Comparison of ENCODE assay signal across 8 cellular contexts in the genomic region with DNA sequence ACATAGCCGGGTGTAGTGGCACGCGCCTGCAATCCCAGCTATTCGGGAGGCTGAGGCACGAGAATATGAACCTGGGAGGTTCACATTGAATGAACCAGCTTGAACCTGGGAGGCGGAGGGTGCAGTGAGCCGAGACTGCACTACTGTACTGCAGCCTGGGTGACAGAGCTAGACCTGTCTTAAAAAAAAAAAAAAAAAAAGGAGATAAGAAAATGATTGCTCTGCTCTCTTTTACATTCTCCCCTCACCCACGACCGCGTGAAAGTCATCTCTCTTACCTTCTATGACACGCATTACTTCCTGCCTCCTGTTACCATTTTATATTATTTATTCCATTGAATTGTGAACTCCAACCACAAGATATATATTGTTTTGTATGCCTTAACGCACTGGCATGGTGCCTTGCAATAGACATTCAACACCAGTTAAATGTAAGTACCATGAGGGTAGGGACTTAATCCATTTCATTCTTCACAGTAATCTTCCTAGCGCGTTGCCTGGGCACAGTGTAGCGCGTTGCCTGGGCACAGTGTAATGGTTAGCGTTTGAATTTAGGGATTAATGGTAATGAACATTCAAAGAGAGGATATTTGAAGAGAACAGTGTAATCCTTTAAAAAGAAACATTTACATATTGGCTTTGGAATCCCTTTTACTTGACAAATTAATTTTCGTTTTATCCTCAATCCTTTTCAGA. TPM values are rescaled to one million over a fixed set of nuclear protein-coding genes. Genes with fewer than 3 reads are reported as not detected.
A peak's percentile ranks its signal among the peaks of the same experiment; 100 is the strongest.
DNase-seq lines count a peak whose midpoint lies in the region; FAIRE-seq lines count a peak whose summit lies in the region.

No MANE protein-coding gene starts in this region.

- no peaks in the 10 kb centered on the region for H3K36me3 ChIP-seq in small intestine (ENCODE audit: control insufficient read depth in 2 of 2, insufficient read depth in 2 of 2, low read length in 2 of 2)

- DNase-seq in activated CD4-positive, alpha-beta T cell treated with anti-CD3 and anti-CD28 coated beads for 48 hours = peak; percentile 58
- DNase-seq in epithelial cell of prostate (ENCODE audit: low read depth, low spot score) (no peak), small intestine (peak; percentile 18), NCI-H2196 (lab: John Stamatoyannopoulos, UW; ENCODE audit: unreplicated experiment) (no peak), mesenteric fat pad (ENCODE audit: low spot score) (no peak), NOMO-1 treated with dmso at 0.1 percent for 144 hours (lab: John Stamatoyannopoulos, UW; ENCODE audit: unreplicated experiment) (no peak)
- DNase-seq in NK-92 treated with Interleukin-12 subunit alpha and Interleukin-12 subunit beta, amount 100 ng/mL, for 24 hours (lab: John Stamatoyannopoulos, UW) = no peak

- WGBS in small intestine, 3 donors = 66 to 80% (median 66%) methylated on average over 18 of the region's 18 CpGs

- FAIRE-seq in small intestine (lab: Jason Lieb, UNC) = no peak

- H3K27ac ChIP-seq in epithelial cell of prostate = peak overlapping the region; percentile 85
- H3K27ac ChIP-seq in small intestine (ENCODE audit: low read depth in 1 of 2, low read length in 1 of 2) = peak overlapping the region in 1 of 2 donors; percentile 69

- peaks cover 3 to 6% of the 10 kb centered on the region in 2 donors for H3K4me1 ChIP-seq in small intestine (ENCODE audit: control insufficient read depth in 2 of 2, insufficient read depth in 1 of 2, low read depth in 1 of 2, low read length in 1 of 2)

- H3K9me3 ChIP-seq in small intestine (ENCODE audit: control insufficient read depth, low read depth) = no peaks in the 10 kb centered on the region

- H3K27me3 ChIP-seq in small intestine (ENCODE audit: control insufficient read depth in 2 of 2, insufficient read depth in 2 of 2, low read length in 2 of 2) = no peaks in the 10 kb centered on the region

- H3K4me3 ChIP-seq in GM08714 (ENCODE audit: low read length) (peak overlapping the region; percentile 88), small intestine (ENCODE audit: low read depth in 1 of 2, low read length in 2 of 2) (peak overlapping the region in 1 of 2 donors; percentile 100)

RNA-seq across cellular contexts. Expression of a gene that starts 2.7 kb away (rescaled TPM):
- 100 to 1,000 TPM; 106 to 139 (median 121) TPM for polyA plus RNA-seq in small intestine
- 323 TPM for total RNA-seq in mesenteric fat pad

Comparison
In these comparisons a context has a peak if more than half of its experiments do, and no peak if none do; other contexts are left out.
1. DNase-seq: peak in activated CD4-positive, alpha-beta T cell treated with anti-CD3 and anti-CD28 coated beads for 48 hours (single experiment) and small intestine (single experiment); none in epithelial cell of prostate (single experiment), NCI-H2196 (single experiment), mesenteric fat pad (single experiment), NK-92 treated with Interleukin-12 subunit alpha and Interleukin-12 subunit beta, amount 100 ng/mL, for 24 hours (single experiment) and NOMO-1 treated with dmso at 0.1 percent for 144 hours (single experiment).